Comparison of ENCODE assay signal across 18 cellular contexts in the genomic region with DNA sequence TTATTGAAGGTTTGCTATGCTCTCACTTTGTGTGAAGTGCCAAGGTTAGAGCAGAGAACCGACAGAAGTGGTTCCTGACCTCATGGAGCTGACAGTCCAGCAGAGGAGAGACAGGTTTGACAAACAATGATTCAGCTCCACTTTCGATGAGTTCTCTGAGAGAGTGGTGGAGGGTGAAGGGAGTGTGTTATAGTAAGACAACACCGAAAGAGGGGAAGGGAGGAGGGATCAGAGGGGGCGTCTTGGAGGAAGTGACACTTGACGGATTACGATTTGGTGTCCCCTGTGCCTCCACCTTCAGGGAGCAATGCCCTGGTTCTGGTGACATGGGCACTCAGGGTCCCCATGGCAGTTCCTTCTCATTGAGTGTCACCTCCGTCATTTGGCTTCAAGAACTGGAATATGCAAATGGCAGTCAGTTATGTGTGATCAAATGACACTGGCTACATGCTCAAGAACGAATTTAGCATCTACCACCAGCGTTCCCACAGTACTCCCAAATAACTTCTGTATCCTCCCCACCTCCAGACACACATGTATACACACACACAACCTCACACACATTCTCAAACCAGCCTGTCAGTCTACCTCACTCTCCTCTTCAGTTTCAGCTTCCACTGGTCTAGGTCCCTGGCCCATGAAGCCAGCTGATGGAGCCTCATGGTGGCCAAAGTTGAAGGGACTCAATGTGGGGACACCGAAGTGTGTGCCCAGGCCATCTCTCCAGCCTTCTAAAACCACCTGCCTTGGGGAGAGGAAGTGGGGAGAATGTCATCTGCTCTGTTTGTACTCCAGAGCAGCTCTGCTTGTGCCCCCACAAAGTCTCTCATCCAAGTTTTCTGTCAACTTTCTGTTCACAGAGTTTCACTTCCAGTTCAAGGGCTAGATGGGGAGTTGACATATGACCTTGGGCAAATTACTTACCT. TPM values are rescaled to one million over a fixed set of nuclear protein-coding genes. Genes with fewer than 3 reads are reported as not detected.
DNase-seq lines count a peak whose midpoint lies in the region; ATAC-seq lines count a peak whose summit lies in the region.
"Had no signal": no experiment of that assay in that cellular context is flagged by ENCODE, and none has a peak within 500 bp of the region (broad histone marks: within the 10 kb centered on the region; RNA-seq: fewer than 3 reads in every experiment).

No MANE protein-coding gene starts in this region.

- H3K27ac Mint-ChIP-seq in CD8-positive, alpha-beta memory T cell, result no peak overlapping the region
- H3K27ac Mint-ChIP-seq: activated CD4-positive, alpha-beta memory T cell treated with anti-CD3 and anti-CD28 coated beads for 36 hours; T-helper 2 cell treated with Interferon-gamma antibody and Interleukin-4, amounts not matched to agents 5 μg/mL and 100 μg/mL, for 36 hours had no signal

- H3K4me3 ChIP-seq in CD8-positive, alpha-beta memory T cell (ENCODE audit: low read length), result no peak overlapping the region
- H3K4me3 ChIP-seq: pancreas, thoracic aorta had no signal

- peaks cover 5 to 17% (median 13%) of the 10 kb centered on the region in 5 donors for H3K9me3 Mint-ChIP-seq in CD8-positive, alpha-beta memory T cell

- H3K27me3 Mint-ChIP-seq in CD8-positive, alpha-beta memory T cell, result peaks cover 11 to 24% of the 10 kb centered on the region in 2 donors
- H3K27me3 Mint-ChIP-seq: activated CD4-positive, alpha-beta memory T cell treated with anti-CD3 and anti-CD28 coated beads for 36 hours had no signal

- H3K4me1 Mint-ChIP-seq in CD8-positive, alpha-beta memory T cell, result peaks cover 0 to 2% (median 0%) of the 10 kb centered on the region in 3 donors

- DNase-seq in SIG-M5 treated with dmso at 0.1 percent for 504 hours (lab: John Stamatoyannopoulos, UW; ENCODE audit: unreplicated experiment) (peak; percentile 49), SIG-M5 (lab: John Stamatoyannopoulos, UW) (no peak), MV-4-11 (lab: John Stamatoyannopoulos, UW) (peak; percentile 90), mesenteric fat pad (ENCODE audit: low spot score) (peak; percentile 65), DMS153 (lab: John Stamatoyannopoulos, UW) (no peak)
- DNase-seq in CD8-positive, alpha-beta memory T cell, result no peak
- DNase-seq: activated CD4-positive, alpha-beta memory T cell treated with anti-CD3 and anti-CD28 coated beads for 36 hours; activated gamma-delta T cell treated with Interleukin-2 at 50 U/mL for 16 hours; brain microvascular endothelial cell; effector CD4-positive, alpha-beta T cell; foreskin fibroblast; NCI-H1105; pancreas had no signal

- CTCF ChIA-PET in CD8-positive, alpha-beta memory T cell (lab: Charles Lee), result no interaction called here

- no peak overlapping the region for H3K27ac ChIP-seq in CD8-positive, alpha-beta memory T cell (ENCODE audit: low read depth, low read length)
- H3K27ac ChIP-seq: 22Rv1, brain microvascular endothelial cell, pancreas, thoracic aorta had no signal

- no peak overlapping the region for H3K4me3 Mint-ChIP-seq in CD8-positive, alpha-beta memory T cell
- H3K4me3 Mint-ChIP-seq: activated CD4-positive, alpha-beta memory T cell treated with anti-CD3 and anti-CD28 coated beads for 36 hours; T-helper 2 cell treated with Interferon-gamma antibody and Interleukin-4, amounts not matched to agents 5 μg/mL and 100 μg/mL, for 36 hours had no signal

- H3K36me3 Mint-ChIP-seq in CD8-positive, alpha-beta memory T cell, result peaks cover 0 to 8% (median 2%) of the 10 kb centered on the region in 3 donors

- peaks cover 2% of the 10 kb centered on the region for H3K4me1 ChIP-seq in CD8-positive, alpha-beta memory T cell (ENCODE audit: insufficient read depth, low read length)
- H3K4me1 ChIP-seq: pancreas had no signal

- no peaks in the 10 kb centered on the region for H3K36me3 ChIP-seq in CD8-positive, alpha-beta memory T cell (ENCODE audit: insufficient read depth, low read length)
- H3K36me3 ChIP-seq: brain microvascular endothelial cell, pancreas, thoracic aorta had no signal

- POLR2A ChIA-PET in CD8-positive, alpha-beta memory T cell (lab: Charles Lee), result no interaction called here

- ATAC-seq in GM21528 (IDR thresholded peaks at IDR 0.05; ENCODE audit: low FRiP score, unreplicated experiment) (peak; percentile 54), GM18867 (IDR thresholded peaks at IDR 0.05; ENCODE audit: unreplicated experiment) (no peak)
- ATAC-seq: pancreas had no signal

- H3K27me3 ChIP-seq in CD8-positive, alpha-beta memory T cell (ENCODE audit: insufficient read depth, low read length, poor library complexity, severe bottlenecking), result no peaks in the 10 kb centered on the region
- H3K27me3 ChIP-seq: brain microvascular endothelial cell, pancreas had no signal

- H3K9me3 ChIP-seq in CD8-positive, alpha-beta memory T cell (ENCODE audit: low read length), result no peaks in the 10 kb centered on the region
- H3K9me3 ChIP-seq: pancreas had no signal

RNA-seq across cellular contexts. Expression of a gene that starts 31.4 kb away (rescaled TPM):
- total RNA-seq in mesenteric fat pad, result 34.2 TPM
- total RNA-seq in CD8-positive, alpha-beta memory T cell, result 10 to 100 TPM; 65.1 to 69.9 TPM
- polyA plus RNA-seq in CD8-positive, alpha-beta memory T cell, result 30.0 TPM

Comparison
In these comparisons a context has a peak if more than half of its experiments do, and no peak if none do; other contexts are left out.
1. DNase-seq: peak in SIG-M5 treated with dmso at 0.1 percent for 504 hours (single experiment), MV-4-11 (single experiment) and mesenteric fat pad (single experiment); none in SIG-M5 (single experiment), CD8-positive, alpha-beta memory T cell (0 of 5) and DMS153 (single experiment).